In genomic region chr6:36061236-36061635, GRCh38 we compare ENCODE assay signal across 1 cellular context.
TF ChIP-seq lines count a peak whose summit lies in the region.

No MANE protein-coding gene starts in this region.

TF ChIP-seq in GM12878, 131 proteins besides CTCF, POLR2A, EP300 and RAD21:
- TF ChIP-seq ZNF24 (IDR thresholded peaks at IDR 0.05) (peak; percentile 68; the same call in 1 of the 2 replicates), PBX3 (IDR thresholded peaks at IDR 0.05; ENCODE audit: insufficient replicate concordance, low read depth, low read length) (no peak)
TF ChIP-seq in GM12878: peak in this region for 1.
